ENCODE assay signal across 9 cellular contexts in genomic region chr2:119240311-119241204, GRCh38. TPM values are rescaled to one million over a fixed set of nuclear protein-coding genes. Genes with fewer than 3 reads are reported as not detected.
DNase-seq lines count a peak whose midpoint lies in the region; ATAC-seq, FAIRE-seq and TF ChIP-seq lines count a peak whose summit lies in the region.
"Had no signal": no experiment of that assay in that cellular context is flagged by ENCODE, and none has a peak within 500 bp of the region (broad histone marks: within the 10 kb centered on the region; RNA-seq: fewer than 3 reads in every experiment).

No MANE protein-coding gene starts in this region.

- peaks cover 17% of the 10 kb centered on the region for H3K36me3 Mint-ChIP-seq in MCF 10A (ENCODE audit: insufficient read depth, unreplicated experiment)

- peak; percentile 13; the same call in 2 of the 3 replicates for ATAC-seq in HepG2
- no peak for ATAC-seq in HG03095 (IDR thresholded peaks at IDR 0.05; ENCODE audit: unreplicated experiment)
- ATAC-seq in GM21723 (IDR thresholded peaks at IDR 0.05; ENCODE audit: unreplicated experiment): no peak

- no peaks in the 10 kb centered on the region for H3K9me3 Mint-ChIP-seq in MCF 10A (ENCODE audit: unreplicated experiment)

- 0 out of 2 replicates have a peak overlapping the region, but pooled peaks have one; percentile 1 for H3K9ac ChIP-seq in HepG2 (ENCODE audit: insufficient read depth, low read depth, low read length)

- FAIRE-seq in HepG2 (lab: Jason Lieb, UNC): no peak
- FAIRE-seq: TTC549 had no signal

- no peak for TF ChIP-seq POLR2A in HepG2 (IDR thresholded peaks at IDR 0.05; ENCODE audit: insufficient read depth in 1 of 2, low read depth in 2 of 2, low read length in 2 of 2)

- H4K20me1 ChIP-seq in HepG2 (ENCODE audit: insufficient read depth, low read length): no peaks in the 10 kb centered on the region

- BruUV-seq in MCF 10A (replicated peaks; lab: Mats Ljungman, UMichigan) (no TSS peak), HepG2 (replicated peaks; lab: Mats Ljungman, UMichigan) (no TSS peak)

- no peaks in the 10 kb centered on the region for H3K9me3 ChIP-seq in HepG2 (ENCODE audit: low read length)

- no peaks in the 10 kb centered on the region for H3K27me3 Mint-ChIP-seq in MCF 10A (ENCODE audit: insufficient read depth, unreplicated experiment)

- peaks cover 14% of the 10 kb centered on the region for H3K4me1 Mint-ChIP-seq in MCF 10A (ENCODE audit: insufficient read depth, unreplicated experiment)

- no peaks in the 10 kb centered on the region for H3K79me2 ChIP-seq in HepG2 (ENCODE audit: insufficient read depth, low read length)

- peak; percentile 91 for DNase-seq in COLO668 (lab: John Stamatoyannopoulos, UW; ENCODE audit: unreplicated experiment)
- peak; percentile 80 to 86 for DNase-seq in NCI-H187 (lab: John Stamatoyannopoulos, UW)
- peak; percentile 91 for DNase-seq in MCF 10A (ENCODE audit: unreplicated experiment)
- peak; percentile 33 for DNase-seq in HepG2 (ENCODE audit: low spot score)
- no peak for DNase-seq in effector CD8-positive, alpha-beta T cell (lab: John Stamatoyannopoulos, UW)
- DNase-seq in HT-29 (ENCODE audit: low spot score): no peak

- peak overlapping the region; percentile 27 for H3K4me3 Mint-ChIP-seq in MCF 10A (ENCODE audit: unreplicated experiment)

- H3K27ac ChIP-seq in HepG2 (ENCODE audit: extremely low read length, insufficient read depth, low read length): no peak overlapping the region

- POLR2A ChIA-PET in MCF 10A (lab: Yijun Ruan, JAX) (interaction anchor here (0.6 to 2.3 kb wide), 13 partner anchors 9 to 204 kb away, joined by 3 to 21 read pairs (median 4); partner anchors contain the start of genes C2orf76, DBI and STEAP3), HepG2 (lab: Yijun Ruan, JAX) (interaction anchor here (1.7 kb wide), 1 partner anchor 17 kb away, joined by 6 read pairs; the partner anchor contains the start of gene STEAP3)

- TF ChIP-seq RAD21 in HepG2 (CRISPR knock-in tag; IDR thresholded peaks at IDR 0.05): no peak

- peaks cover 37% of the 10 kb centered on the region for H3K4me1 ChIP-seq in HepG2 (ENCODE audit: insufficient read depth, low read length)

- peak overlapping the region; percentile 82 for H3K27ac Mint-ChIP-seq in MCF 10A (ENCODE audit: low read depth, unreplicated experiment)

- no peak overlapping the region for H2AFZ ChIP-seq in HepG2 (ENCODE audit: low read length)

- no peak overlapping the region for H3K4me2 ChIP-seq in HepG2 (ENCODE audit: low read depth, low read length)

- no peak for TF ChIP-seq CTCF in MCF 10A (IDR thresholded peaks at IDR 0.05; ENCODE audit: unreplicated experiment)
- no peak for TF ChIP-seq CTCF in HepG2 (CRISPR knock-in tag; IDR thresholded peaks at IDR 0.05)

- H3K36me3 ChIP-seq in HepG2 (replicated peaks in 1 of 2; ENCODE audit: control insufficient read depth in 1 of 2, insufficient read depth in 2 of 2, low read length in 2 of 2): no peaks in the 10 kb centered on the region; a peak in 2 of 5 replicates

- 90% methylated on average over 12 of the region's 15 CpGs for WGBS in HepG2 (ENCODE audit: low lambda C conversion rate)

- H3K27me3 ChIP-seq in HepG2 (ENCODE audit: control insufficient read depth in 1 of 2, insufficient read depth in 2 of 2, low read length in 2 of 2): no peaks in the 10 kb centered on the region

- H3K4me3 ChIP-seq in HepG2 (replicated peaks in 1 of 3; ENCODE audit: insufficient read depth in 1 of 3, low read depth in 2 of 3, low read length in 3 of 3): no peak overlapping the region

- intact Hi-C loops in MCF 10A (cut with micrococcal nuclease) (no loop called here), HepG2 (cut with micrococcal nuclease; ENCODE audit: unreplicated experiment) (no loop called here)

- in situ Hi-C loops in HepG2 (cut with HindIII; ENCODE audit: extremely low pct_ligation_motif_present, low pct_unique_long_range_greater_than_20kb): no loop called here

- TF ChIP-seq EP300 in HepG2 (IDR thresholded peaks at IDR 0.05; ENCODE audit: low read depth in 2 of 2, low read length in 2 of 2) (no peak), HepG2 (CRISPR knock-in tag; IDR thresholded peaks at IDR 0.05; ENCODE audit: borderline replicate concordance) (no peak)

- CTCF ChIA-PET in MCF 10A (lab: Yijun Ruan, JAX): interaction anchor here (0.6 to 2.1 kb wide), 5 partner anchors 13 to 359 kb away, joined by 3 to 14 read pairs (median 6); no protein-coding TSS in a partner anchor
- CTCF ChIA-PET in HepG2 (lab: Yijun Ruan, JAX; ENCODE audit: low intra/inter-chr PET ratio, low total read pairs): no interaction called here

TF ChIP-seq in HepG2, 621 proteins besides CTCF, POLR2A, EP300 and RAD21 (continues in another document):
- TF ChIP-seq ZFP1 (CRISPR knock-in tag; IDR thresholded peaks at IDR 0.05): no peak
- TF ChIP-seq SIX4 (CRISPR knock-in tag; IDR thresholded peaks at IDR 0.05): peak; percentile 48; the same call in 1 of the 2 replicates
- no peak for TF ChIP-seq ZNF142 (CRISPR knock-in tag; IDR thresholded peaks at IDR 0.05)
- no peak for TF ChIP-seq PCBP1 (IDR thresholded peaks at IDR 0.05; ENCODE audit: borderline replicate concordance, low read depth, low read length)

RNA-seq across cellular contexts. Expression of gene STEAP3, which starts 16.9 kb away (rescaled TPM):
- total RNA-seq in MCF 10A (2022) (23.8 and 25.0 TPM in 2 replicates), HepG2 (2016; rRNA removed; fragmentation: Illumina TruSeq; extraction: Trizol) (12.8 and 21.1 TPM in 2 replicates)
- total RNA-seq in HepG2 (2016; cell fraction: cytosol; rRNA removed; fragmentation: Illumina TruSeq; extraction: Trizol; ENCODE audit: low read depth): 1.9 and 2.5 TPM in 2 replicates
- 12.1 and 21.6 TPM in 2 replicates for total RNA-seq in HepG2 (2016; cell fraction: insoluble cytoplasmic fraction; rRNA removed; fragmentation: Illumina TruSeq; extraction: Trizol)
- total RNA-seq in HepG2 (2016; cell fraction: membrane; rRNA removed; fragmentation: Illumina TruSeq; extraction: Trizol): 8.0 and 8.1 TPM in 2 replicates
- total RNA-seq in HepG2 (2016; cell fraction: nucleus; rRNA removed; fragmentation: Illumina TruSeq; extraction: Trizol): 23.7 and 29.0 TPM in 2 replicates
- polyA plus RNA-seq in HepG2 (2011; rRNA removed): 7.3 and 10.2 TPM in 2 replicates
- polyA plus RNA-seq in HepG2 (2011; cell fraction: cytosol; rRNA removed): 4.5 and 5.9 TPM in 2 replicates
- 20.0 and 20.1 TPM in 2 replicates for polyA plus RNA-seq in HepG2 (2011; cell fraction: nucleus; rRNA removed)
- polyA plus RNA-seq in HepG2 (2012): 7.0 and 9.7 TPM in 2 replicates
- polyA plus RNA-seq in HepG2 (2016; cell fraction: cytosol; fragmentation: Illumina TruSeq; extraction: Trizol; ENCODE audit: low read depth): 2.3 TPM in 2 replicates
- polyA plus RNA-seq in HepG2 (2016; cell fraction: insoluble cytoplasmic fraction; fragmentation: Illumina TruSeq; extraction: Trizol; ENCODE audit: low read depth): 11.0 and 14.2 TPM in 2 replicates
- polyA plus RNA-seq in HepG2 (2016; cell fraction: membrane; fragmentation: Illumina TruSeq; extraction: Trizol; ENCODE audit: low read depth): 4.7 and 6.6 TPM in 2 replicates
- polyA plus RNA-seq in HepG2 (2016; cell fraction: nucleus; fragmentation: Illumina TruSeq; extraction: Trizol; ENCODE audit: insufficient read depth, low read depth): 46.6 and 48.2 TPM in 2 replicates
- 14.5 and 38.6 TPM in 2 replicates for polyA minus RNA-seq in HepG2 (2011; rRNA and poly(A)+ RNA removed; ENCODE audit: low replicate concordance)
- polyA minus RNA-seq in HepG2 (2011; cell fraction: cytosol; rRNA and poly(A)+ RNA removed): 10.7 and 11.0 TPM in 2 replicates
- 5.8 and 7.5 TPM in 2 replicates for polyA minus RNA-seq in HepG2 (2011; cell fraction: nucleus; rRNA and poly(A)+ RNA removed)
- 9.3 and 9.8 TPM in 2 replicates for total RNA-seq in HT-29 (2014; rRNA removed; shearing (Covaris generic))

Comparison
In these comparisons a context has a peak if more than half of its experiments do, and no peak if none do; other contexts are left out.
1. DNase-seq: peak in COLO668 (single experiment), NCI-H187 (2 of 2), MCF 10A (single experiment) and HepG2 (single experiment); none in effector CD8-positive, alpha-beta T cell (single experiment) and HT-29 (single experiment).